In genomic region chr21:29185172-29185571, GRCh38 we compare ENCODE assay signal across 17 cellular contexts.
"Had no signal": no experiment of that assay in that cellular context is flagged by ENCODE, and none has a peak within 500 bp of the region (broad histone marks: within the 10 kb centered on the region; RNA-seq: fewer than 3 reads in every experiment).

No MANE protein-coding gene starts in this region.

- H3K36me3 ChIP-seq: breast epithelium, esophagus squamous epithelium, heart left ventricle, left ventricle myocardium inferior had no signal

- H3K27me3 ChIP-seq: breast epithelium, esophagus squamous epithelium, heart left ventricle had no signal

- H3K4me3 Mint-ChIP-seq: activated CD4-positive, alpha-beta memory T cell treated with anti-CD3 and anti-CD28 coated beads for 36 hours; activated T-cell treated with anti-CD3 and anti-CD28 coated beads, Interleukin-2, amount 50 U/mL, for 4 hours; nephron progenitor cell; T-helper 2 cell treated with Interferon-gamma antibody and Interleukin-4, amounts not matched to agents 5 μg/mL and 100 μg/mL, for 36 hours had no signal

- H3K4me3 ChIP-seq: breast epithelium, esophagus squamous epithelium, heart left ventricle, left ventricle myocardium inferior had no signal

- H3K27ac ChIP-seq: breast epithelium, esophagus squamous epithelium, left ventricle myocardium inferior had no signal

- H3K9me3 ChIP-seq: breast epithelium, esophagus squamous epithelium, heart left ventricle, left ventricle myocardium inferior had no signal

- H3K27ac Mint-ChIP-seq: activated CD4-positive, alpha-beta memory T cell treated with anti-CD3 and anti-CD28 coated beads for 36 hours; activated naive CD4-positive, alpha-beta T cell treated with anti-CD3 and anti-CD28 coated beads, Interleukin-2, amount 50 U/mL, for 72 hours; nephron progenitor cell; T-helper 2 cell treated with Interferon-gamma antibody and Interleukin-4, amounts not matched to agents 5 μg/mL and 100 μg/mL, for 36 hours had no signal

- DNase-seq: activated CD4-positive, alpha-beta memory T cell treated with anti-CD3 and anti-CD28 coated beads for 36 hours; activated CD4-positive, alpha-beta T cell treated with anti-CD3 and anti-CD28 coated beads for 1 hour; activated effector memory CD4-positive, alpha-beta T cell treated with anti-CD3 and anti-CD28 coated beads, Interleukin-2, amount 50 U/mL, for 16 hours; activated T-cell treated with anti-CD3 and anti-CD28 coated beads, Interleukin-2, amount 50 U/mL, for 4 hours; esophagus squamous epithelium; heart left ventricle; islet precursor cell; left ventricle myocardium inferior; mesenchymal stem cell; nephron progenitor cell; posterior cingulate gyrus; small intestine had no signal

- FAIRE-seq: frontal cortex, small intestine, urothelium cell line had no signal

- H3K9me3 Mint-ChIP-seq: activated CD4-positive, alpha-beta memory T cell treated with anti-CD3 and anti-CD28 coated beads for 36 hours; activated T-cell treated with anti-CD3 and anti-CD28 coated beads, Interleukin-2, amount 50 U/mL, for 4 hours; nephron progenitor cell; T-helper 2 cell treated with Interferon-gamma antibody and Interleukin-4, amounts not matched to agents 5 μg/mL and 100 μg/mL, for 36 hours had no signal

- H3K27me3 Mint-ChIP-seq: activated CD4-positive, alpha-beta memory T cell treated with anti-CD3 and anti-CD28 coated beads for 36 hours had no signal

- H3K36me3 Mint-ChIP-seq: activated CD4-positive, alpha-beta memory T cell treated with anti-CD3 and anti-CD28 coated beads for 36 hours had no signal

- ATAC-seq: activated naive CD4-positive, alpha-beta T cell treated with anti-CD3 and anti-CD28 coated beads, Interleukin-2, amount 50 U/mL, for 72 hours; activated T-cell treated with anti-CD3 and anti-CD28 coated beads, Interleukin-2, amount 50 U/mL, for 4 hours; heart left ventricle had no signal
